21 cellular contexts compared by ENCODE assay signal in genomic region chr2:182228073-182228473, GRCh38.
DNase-seq lines count a peak whose midpoint lies in the region; ATAC-seq and TF ChIP-seq lines count a peak whose summit lies in the region.
"Had no signal": no experiment of that assay in that cellular context is flagged by ENCODE, and none has a peak within 500 bp of the region (broad histone marks: within the 10 kb centered on the region; RNA-seq: fewer than 3 reads in every experiment).

No MANE protein-coding gene starts in this region.

- peak; percentile 46 to 96 (median 92) for ATAC-seq in heart right ventricle
- ATAC-seq: psoas muscle had no signal

- intact Hi-C loops in heart right ventricle (cut with DNase I): loop anchor here in 1 of 10 donors (10.0 kb wide), 1 partner anchor 197 kb away; the partner anchor contains the start of gene PDE1A
- intact Hi-C loops in Caco-2 (cut with micrococcal nuclease; ENCODE audit: unreplicated experiment): no loop called here

- H3K9me3 ChIP-seq in heart right ventricle: no peaks in the 10 kb centered on the region
- H3K9me3 ChIP-seq in Caco-2: no peaks in the 10 kb centered on the region
- H3K9me3 ChIP-seq: Peyer's patch, psoas muscle, SK-N-SH had no signal

- DNase-seq in HFFc6 (no peak), NCI-H146 treated with DMSO at 0.1 percent for 48 hours (lab: John Stamatoyannopoulos, UW; ENCODE audit: unreplicated experiment) (peak; percentile 94), NCI-H510A (lab: John Stamatoyannopoulos, UW) (peak; percentile 51), heart right ventricle (no peak), Caco-2 (no peak), AG08395 (ENCODE audit: low spot score) (no peak), KG1 (lab: John Stamatoyannopoulos, UW) (no peak), DMS 273 (lab: John Stamatoyannopoulos, UW; ENCODE audit: unreplicated experiment) (no peak)
- DNase-seq: activated CD4-positive, alpha-beta T cell treated with anti-CD3 and anti-CD28 coated beads, Interleukin-2, amount 50 U/mL, for 48 hours; activated gamma-delta T cell; CD4-positive, alpha-beta T cell; central memory CD4-positive, alpha-beta T cell; DND-41; islet precursor cell; NCI-H2081 treated with DMSO at 0.1 percent for 48 hours; Peyer's patch; psoas muscle; SK-N-SH; small intestine; stimulated activated naive CD4-positive, alpha-beta T cell treated with Interleukin-2 at 50 U/mL for 16 hours had no signal

- H3K4me1 Mint-ChIP-seq in HFFc6 (ENCODE audit: low read depth): peaks cover 61% of the 10 kb centered on the region
- no peaks in the 10 kb centered on the region for H3K4me1 Mint-ChIP-seq in Caco-2 (ENCODE audit: low read depth, unreplicated experiment)

- no peaks in the 10 kb centered on the region for H3K36me3 Mint-ChIP-seq in HFFc6 (ENCODE audit: low read depth)
- no peaks in the 10 kb centered on the region for H3K36me3 Mint-ChIP-seq in Caco-2 (ENCODE audit: insufficient read depth, unreplicated experiment)

- 19 to 32% methylated on average over 2 of the region's 2 CpGs for WGBS in heart right ventricle, 2 donors

- H3K27ac ChIP-seq in heart right ventricle: peak overlapping the region; percentile 3 to 75 (median 54)
- H3K27ac ChIP-seq: Peyer's patch, psoas muscle had no signal

- H3K27me3 ChIP-seq in heart right ventricle (no peaks in the 10 kb centered on the region), Caco-2 (replicated peaks; ENCODE audit: control insufficient read depth, insufficient read depth, low read length) (no peaks in the 10 kb centered on the region)
- H3K27me3 ChIP-seq: Peyer's patch had no signal

- CTCF ChIA-PET in Caco-2 (lab: Charles Lee): no interaction called here

- no TSS peak for BruUV-seq in Caco-2 (replicated peaks; lab: Mats Ljungman, UMichigan)

- H3K4me3 Mint-ChIP-seq in HFFc6 (no peak overlapping the region), Caco-2 (ENCODE audit: unreplicated experiment) (no peak overlapping the region)
- H3K4me3 Mint-ChIP-seq: CD4-positive, alpha-beta T cell had no signal

- H3K4me3 ChIP-seq in heart right ventricle: no peak overlapping the region
- no peak overlapping the region for H3K4me3 ChIP-seq in Caco-2 (ENCODE audit: low read depth, low read length)
- H3K4me3 ChIP-seq: lung, Peyer's patch, psoas muscle had no signal

- POLR2A ChIA-PET in Caco-2 (lab: Charles Lee): no interaction called here

- TF ChIP-seq CTCF in HFFc6 (IDR thresholded peaks at IDR 0.05) (no peak), heart right ventricle (IDR thresholded peaks at IDR 0.05) (no peak), Caco-2 (IDR thresholded peaks at IDR 0.05; ENCODE audit: insufficient read depth in 1 of 2, low read depth in 1 of 2, low read length in 1 of 2, severe bottlenecking in 1 of 2, unreplicated experiment in 1 of 2) (no peak)

- H3K27ac Mint-ChIP-seq in HFFc6 (peak overlapping the region; percentile 92), Caco-2 (ENCODE audit: unreplicated experiment) (no peak overlapping the region)
- H3K27ac Mint-ChIP-seq: CD4-positive, alpha-beta T cell had no signal

- H3K9me3 Mint-ChIP-seq in HFFc6 (no peaks in the 10 kb centered on the region), Caco-2 (ENCODE audit: unreplicated experiment) (no peaks in the 10 kb centered on the region)
- H3K9me3 Mint-ChIP-seq: CD4-positive, alpha-beta T cell had no signal

- H3K36me3 ChIP-seq in heart right ventricle (peaks cover 0 to 18% (median 0%) of the 10 kb centered on the region in 9 donors), Caco-2 (ENCODE audit: control insufficient read depth, insufficient read depth, low read length) (no peaks in the 10 kb centered on the region)
- H3K36me3 ChIP-seq: Peyer's patch had no signal

- H3K27me3 Mint-ChIP-seq in HFFc6 (ENCODE audit: insufficient read depth): no peaks in the 10 kb centered on the region
- H3K27me3 Mint-ChIP-seq in Caco-2 (ENCODE audit: insufficient read depth, unreplicated experiment): no peaks in the 10 kb centered on the region

- H3K4me1 ChIP-seq in heart right ventricle: peaks cover 0 to 32% (median 3%) of the 10 kb centered on the region in 9 donors
- no peaks in the 10 kb centered on the region for H3K4me1 ChIP-seq in Caco-2
- H3K4me1 ChIP-seq: Peyer's patch, psoas muscle had no signal

Comparison
In these comparisons a context has a peak if more than half of its experiments do, and no peak if none do; other contexts are left out.
1. DNase-seq: peak in NCI-H146 treated with DMSO at 0.1 percent for 48 hours (single experiment) and NCI-H510A (single experiment); none in HFFc6 (single experiment), heart right ventricle (0 of 2), Caco-2 (0 of 2), AG08395 (single experiment), KG1 (single experiment) and DMS 273 (single experiment).